In the genomic region with DNA sequence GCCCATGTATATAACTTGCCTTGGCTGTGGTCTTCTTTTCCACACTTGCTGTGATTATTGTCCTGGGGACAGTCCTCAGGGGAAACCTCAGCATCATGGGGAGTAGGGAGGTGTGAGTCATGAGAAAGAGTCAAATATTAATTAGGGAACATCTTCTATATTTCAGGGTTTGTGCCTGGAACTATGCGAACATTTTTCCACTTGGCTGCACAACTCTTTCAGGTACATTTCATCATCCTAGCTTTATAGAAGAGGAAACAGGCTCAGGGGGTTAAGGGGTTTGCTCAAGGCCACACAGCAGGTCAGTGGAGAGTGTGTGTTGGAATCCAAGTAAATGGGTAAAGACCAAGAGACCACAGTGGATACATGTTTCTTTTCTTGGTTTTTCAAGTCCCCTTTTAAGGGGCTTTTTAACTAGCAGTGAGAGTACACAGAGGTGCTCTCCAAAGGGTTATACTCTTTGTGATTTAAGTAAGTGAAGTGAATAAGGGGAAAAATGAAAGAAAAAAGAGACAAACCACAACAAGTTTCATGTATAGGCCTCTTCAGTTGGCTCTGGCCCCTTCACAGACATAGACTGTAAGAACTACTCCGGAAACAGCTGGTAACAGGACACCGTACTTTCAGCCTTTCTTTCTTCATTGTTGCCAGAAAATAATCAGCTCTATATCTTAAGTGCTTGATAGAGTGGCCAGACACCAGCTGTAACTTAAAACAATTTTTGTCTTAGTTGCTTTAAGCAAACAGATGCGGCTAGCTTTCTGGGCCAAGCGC, we compare ENCODE assay signal across 13 cellular contexts.
DNase-seq lines count a peak whose midpoint lies in the region; ATAC-seq and TF ChIP-seq lines count a peak whose summit lies in the region.
"Had no signal": no experiment of that assay in that cellular context is flagged by ENCODE, and none has a peak within 500 bp of the region (broad histone marks: within the 10 kb centered on the region; RNA-seq: fewer than 3 reads in every experiment).

No MANE protein-coding gene starts in this region.

- no peak overlapping the region for H3K27ac ChIP-seq in fibroblast of lung (ENCODE audit: insufficient read depth, low read length)
- H3K27ac ChIP-seq in tibial artery, result no peak overlapping the region
- H3K27ac ChIP-seq: upper lobe of left lung had no signal

- H3K4me1 ChIP-seq in fibroblast of lung (ENCODE audit: control insufficient read depth, extremely low read depth, insufficient read depth, low read length), result no peaks in the 10 kb centered on the region
- no peaks in the 10 kb centered on the region for H3K4me1 ChIP-seq in tibial artery

- no peak overlapping the region for H3K9ac ChIP-seq in fibroblast of lung (ENCODE audit: insufficient read depth, low read length)

- H3K36me3 ChIP-seq in fibroblast of lung (ENCODE audit: control insufficient read depth, insufficient read depth, low read length) (no peaks in the 10 kb centered on the region), tibial artery (no peaks in the 10 kb centered on the region)
- H3K36me3 ChIP-seq: upper lobe of left lung had no signal

- peak; percentile 48 for DNase-seq in AG10803 (ENCODE audit: low read depth)
- DNase-seq in NCI-H460 (ENCODE audit: extremely low read depth, low read depth), result peak; percentile 38
- DNase-seq in fibroblast of lung (ENCODE audit: low read depth in 2 of 2), result peak in 1 of 2 donors; percentile 84
- no peak for DNase-seq in omental fat pad (ENCODE audit: low spot score)
- DNase-seq in stimulated activated CD4-positive, alpha-beta T cell treated with anti-CD3 and anti-CD28 coated beads, Interleukin-1b, Interleukin-23, amount 100 ng/mL, for 48 hours, result no peak
- DNase-seq in tibial artery, result no peak
- DNase-seq: activated naive CD4-positive, alpha-beta T cell treated with anti-CD3 and anti-CD28 coated beads, Interleukin-2, amount 10 ng/mL, durations not matched to agents 7 days and 5 days; NCI-H1436 treated with DMSO at 0.1 percent for 48 hours; T-helper 17 cell; upper lobe of left lung had no signal

- H4K20me1 ChIP-seq in fibroblast of lung (ENCODE audit: control insufficient read depth, extremely low read depth, insufficient read depth, low read length), result no peaks in the 10 kb centered on the region

- H3K4me3 ChIP-seq in AG10803 (ENCODE audit: low read length) (no peak overlapping the region), fibroblast of lung (replicated peaks in 1 of 4; ENCODE audit: control extremely low read depth in 1 of 4, insufficient read depth in 1 of 4, low read depth in 3 of 4, low read length in 4 of 4) (peak overlapping the region in 1 of 4 experiments; percentile 14), tibial artery (no peak overlapping the region)
- H3K4me3 ChIP-seq: upper lobe of left lung had no signal

- H3K9me3 ChIP-seq in fibroblast of lung (ENCODE audit: control insufficient read depth, insufficient read depth, low read depth, low read length) (no peaks in the 10 kb centered on the region), tibial artery (peaks cover 0 to 2% (median 0%) of the 10 kb centered on the region in 3 donors)

- peak; percentile 41 for ATAC-seq in GM18909 (IDR thresholded peaks at IDR 0.05; ENCODE audit: poor library complexity, unreplicated experiment)
- ATAC-seq in omental fat pad (ENCODE audit: low FRiP score), result no peak
- ATAC-seq in HG03439 (IDR thresholded peaks at IDR 0.05; ENCODE audit: unreplicated experiment), result no peak
- ATAC-seq: esophagus mucosa, T-helper 17 cell had no signal

- no peaks in the 10 kb centered on the region for H3K79me2 ChIP-seq in fibroblast of lung (ENCODE audit: control insufficient read depth, insufficient read depth, low read length)

- H3K27me3 ChIP-seq in fibroblast of lung (ENCODE audit: control insufficient read depth, insufficient read depth, low read length) (no peaks in the 10 kb centered on the region), tibial artery (no peaks in the 10 kb centered on the region)
- H3K27me3 ChIP-seq: upper lobe of left lung had no signal

- intact Hi-C loops in tibial artery (cut with DNase I; ENCODE audit: low total_unique reads), result no loop called here

- peak overlapping the region; percentile 41 for H3K4me2 ChIP-seq in fibroblast of lung (ENCODE audit: extremely low read depth, insufficient read depth, low read length)

- no peak overlapping the region for H2AFZ ChIP-seq in fibroblast of lung (ENCODE audit: low read length)

- TF ChIP-seq CTCF in AG10803 (conservative IDR thresholded peaks at IDR 0.05; ENCODE audit: low read length) (no peak), fibroblast of lung (conservative IDR thresholded peaks at IDR 0.05 in 1 of 2, IDR thresholded peaks at IDR 0.05 in 1 of 2; ENCODE audit: low read depth in 1 of 2, low read length in 2 of 2) (no peak), omental fat pad (IDR thresholded peaks at IDR 0.05) (no peak), tibial artery (IDR thresholded peaks at IDR 0.05) (no peak)

Comparison
In these comparisons a context has a peak if more than half of its experiments do, and no peak if none do; other contexts are left out.
1. DNase-seq: peak in AG10803 (single experiment) and NCI-H460 (single experiment); none in omental fat pad (single experiment), stimulated activated CD4-positive, alpha-beta T cell treated with anti-CD3 and anti-CD28 coated beads, Interleukin-1b, Interleukin-23, amount 100 ng/mL, for 48 hours (single experiment) and tibial artery (0 of 2).